In genomic region chr19:15779756-15780476, GRCh38 we compare ENCODE assay signal across 10 cellular contexts. TPM values are rescaled to one million over a fixed set of nuclear protein-coding genes. Genes with fewer than 3 reads are reported as not detected.
DNase-seq lines count a peak whose midpoint lies in the region; ATAC-seq and TF ChIP-seq lines count a peak whose summit lies in the region.
"Had no signal": no experiment of that assay in that cellular context is flagged by ENCODE, and none has a peak within 500 bp of the region (broad histone marks: within the 10 kb centered on the region; RNA-seq: fewer than 3 reads in every experiment).

No MANE protein-coding gene starts in this region.

- TF ChIP-seq POLR2A in gastroesophageal sphincter (IDR thresholded peaks at IDR 0.05): no peak

- BruUV-seq in Panc1 (replicated peaks; lab: Mats Ljungman, UMichigan): no TSS peak

- H3K27me3 ChIP-seq in Panc1 (ENCODE audit: control insufficient read depth, insufficient read depth, low read length) (no peaks in the 10 kb centered on the region; the same call in 1 of the 2 replicates), gastroesophageal sphincter (no peaks in the 10 kb centered on the region), parathyroid adenoma (ENCODE audit: control insufficient read depth, insufficient read depth, low read length) (peaks cover 4% of the 10 kb centered on the region)

- WGBS in gastroesophageal sphincter (ENCODE audit: low coverage in 1 of 2), 2 donors: 0 to 12% methylated on average over 1 to 3 of the region's 10 CpGs

- TF ChIP-seq CTCF in Panc1 (IDR thresholded peaks at IDR 0.05): no peak
- no peak for TF ChIP-seq CTCF in gastroesophageal sphincter (IDR thresholded peaks at IDR 0.05)
- TF ChIP-seq CTCF in parathyroid adenoma (IDR thresholded peaks at IDR 0.05): no peak

- H3K79me2 ChIP-seq in parathyroid adenoma: no peaks in the 10 kb centered on the region

- POLR2A ChIA-PET in Panc1 (lab: Charles Lee): no interaction called here

- no peak overlapping the region for H3K4me2 ChIP-seq in parathyroid adenoma (ENCODE audit: low read length)
- H3K4me2 ChIP-seq: KMS-11 had no signal

- H2AFZ ChIP-seq in parathyroid adenoma: peak overlapping the region; percentile 76

- H3K9me3 ChIP-seq in Panc1 (ENCODE audit: control insufficient read depth, insufficient read depth, low read depth, low read length) (no peaks in the 10 kb centered on the region), gastroesophageal sphincter (no peaks in the 10 kb centered on the region), parathyroid adenoma (ENCODE audit: control insufficient read depth, low read length) (no peaks in the 10 kb centered on the region)

- in situ Hi-C loops in Panc1 (cut with HindIII; ENCODE audit: low pct_unique_long_range_greater_than_20kb, low sequenced_read_pairs): no loop called here

- ATAC-seq in Panc1: peak; percentile 63
- ATAC-seq in gastroesophageal sphincter: peak; percentile 93
- ATAC-seq in GM21619 (IDR thresholded peaks at IDR 0.05; ENCODE audit: unreplicated experiment): no peak
- no peak for ATAC-seq in HG03432 (IDR thresholded peaks at IDR 0.05; ENCODE audit: unreplicated experiment)
- ATAC-seq in HG02870 (IDR thresholded peaks at IDR 0.05; ENCODE audit: unreplicated experiment): no peak

- H3K36me3 ChIP-seq in Panc1 (ENCODE audit: control insufficient read depth, insufficient read depth, low read length) (no peaks in the 10 kb centered on the region), gastroesophageal sphincter (no peaks in the 10 kb centered on the region), parathyroid adenoma (ENCODE audit: control insufficient read depth, insufficient read depth, low read length) (no peaks in the 10 kb centered on the region)

- H3K27ac ChIP-seq in Panc1 (ENCODE audit: low read length) (no peak overlapping the region), gastroesophageal sphincter (peak overlapping the region; percentile 35 to 89 (median 81)), parathyroid adenoma (no peak overlapping the region)
- H3K27ac ChIP-seq: KMS-11 had no signal

- no peak overlapping the region for H3K4me3 ChIP-seq in Panc1 (ENCODE audit: low read depth in 2 of 2, low read length in 2 of 2)
- peak overlapping the region in 1 of 2 donors; percentile 10 for H3K4me3 ChIP-seq in gastroesophageal sphincter
- no peak overlapping the region for H3K4me3 ChIP-seq in parathyroid adenoma (ENCODE audit: low read depth, low read length)

- CTCF ChIA-PET in Panc1 (lab: Charles Lee): no interaction called here

- TF ChIP-seq EP300 in gastroesophageal sphincter (IDR thresholded peaks at IDR 0.05): no peak

- DNase-seq in C1 segment of cervical spinal cord (lab: John Stamatoyannopoulos, UW): peak; percentile 38 to 90 (median 84)
- no peak for DNase-seq in Panc1 (ENCODE audit: low read depth, low spot score)
- DNase-seq in activated CD8-positive, alpha-beta memory T cell treated with anti-CD3 and anti-CD28 coated beads, Interleukin-2, amount 50 U/mL, for 4 hours: no peak
- DNase-seq: DND-41 had no signal

- intact Hi-C loops in Panc1 (cut with micrococcal nuclease; ENCODE audit: unreplicated experiment): no loop called here

- H3K4me1 ChIP-seq in Panc1 (ENCODE audit: control insufficient read depth, insufficient read depth, low read length) (no peaks in the 10 kb centered on the region), gastroesophageal sphincter (peaks cover 6 to 34% (median 16%) of the 10 kb centered on the region in 3 donors), parathyroid adenoma (peaks cover 5% of the 10 kb centered on the region)

- H3K9ac ChIP-seq in parathyroid adenoma: no peak overlapping the region
- H3K9ac ChIP-seq: KMS-11 had no signal

RNA-seq across cellular contexts. Expression of gene OR10H5, which starts 7.5 kb away (rescaled TPM):
- total RNA-seq in Panc1 (2021; ENCODE audit: unreplicated experiment) (not detected), gastroesophageal sphincter (not detected)
- not detected for polyA plus RNA-seq in Panc1 (2012; ENCODE audit: insufficient read length)

RNA-seq across cellular contexts. Expression of gene OR10H1, which starts 35.5 kb away (rescaled TPM):
- total RNA-seq in Panc1 (2021; ENCODE audit: unreplicated experiment) (not detected), gastroesophageal sphincter (not detected)
- 0.05 TPM for polyA plus RNA-seq in Panc1 (2012; ENCODE audit: insufficient read length)

RNA-seq across cellular contexts. Expression of gene OR10H3, which starts 42.1 kb away (rescaled TPM):
- total RNA-seq in Panc1 (2021; ENCODE audit: unreplicated experiment): not detected
- not detected for polyA plus RNA-seq in Panc1 (2012; ENCODE audit: insufficient read length)
- total RNA-seq in gastroesophageal sphincter: not detected

RNA-seq across cellular contexts. Expression of gene OR10H2, which starts 52.1 kb away (rescaled TPM):
- total RNA-seq in Panc1 (2021; ENCODE audit: unreplicated experiment) (not detected), gastroesophageal sphincter (not detected)
- not detected for polyA plus RNA-seq in Panc1 (2012; ENCODE audit: insufficient read length)

Comparison
In these comparisons a context has a peak if more than half of its experiments do, and no peak if none do; other contexts are left out.
1. DNase-seq: peak in C1 segment of cervical spinal cord (14 of 14); none in Panc1 (single experiment) and activated CD8-positive, alpha-beta memory T cell treated with anti-CD3 and anti-CD28 coated beads, Interleukin-2, amount 50 U/mL, for 4 hours (single experiment).
2. ATAC-seq: peak in Panc1 (single experiment) and gastroesophageal sphincter (single experiment); none in GM21619 (single experiment), HG03432 (single experiment) and HG02870 (single experiment).
3. H3K27ac ChIP-seq: peak in gastroesophageal sphincter (4 of 4); none in Panc1 (single experiment) and parathyroid adenoma (single experiment).